Comparison of ENCODE assay signal across 1 cellular context in genomic region chr9:37415011-37415719, GRCh38.
A peak's percentile ranks its signal among the peaks of the same experiment; 100 is the strongest.
TF ChIP-seq lines count a peak whose summit lies in the region.

No MANE protein-coding gene starts in this region.

TF ChIP-seq in H1, 55 proteins besides CTCF, POLR2A, EP300 and RAD21 (continued from another document):
- TF ChIP-seq, protein P1, sequence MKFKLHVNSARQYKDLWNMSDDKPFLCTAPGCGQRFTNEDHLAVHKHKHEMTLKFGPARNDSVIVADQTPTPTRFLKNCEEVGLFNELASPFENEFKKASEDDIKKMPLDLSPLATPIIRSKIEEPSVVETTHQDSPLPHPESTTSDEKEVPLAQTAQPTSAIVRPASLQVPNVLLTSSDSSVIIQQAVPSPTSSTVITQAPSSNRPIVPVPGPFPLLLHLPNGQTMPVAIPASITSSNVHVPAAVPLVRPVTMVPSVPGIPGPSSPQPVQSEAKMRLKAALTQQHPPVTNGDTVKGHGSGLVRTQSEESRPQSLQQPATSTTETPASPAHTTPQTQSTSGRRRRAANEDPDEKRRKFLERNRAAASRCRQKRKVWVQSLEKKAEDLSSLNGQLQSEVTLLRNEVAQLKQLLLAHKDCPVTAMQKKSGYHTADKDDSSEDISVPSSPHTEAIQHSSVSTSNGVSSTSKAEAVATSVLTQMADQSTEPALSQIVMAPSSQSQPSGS (IDR thresholded peaks at IDR 0.05; ENCODE audit: low read length), result peak; percentile 55; the same call in 1 of the 2 replicates
- TF ChIP-seq HDAC2 (IDR thresholded peaks at IDR 0.05; ENCODE audit: borderline replicate concordance in 1 of 2, low read depth in 2 of 2, low read length in 2 of 2) (0 out of 4 replicates have a peak, but pooled peaks have one; percentile 1 to 64), CBX8 (IDR thresholded peaks at IDR 0.05; ENCODE audit: borderline replicate concordance, low read depth, low read length) (no peak), HDAC6 (IDR thresholded peaks at IDR 0.05; ENCODE audit: low read depth, low read length) (no peak), ASH2L (IDR thresholded peaks at IDR 0.05; ENCODE audit: low read length) (peak; percentile 86), CHD1 (IDR thresholded peaks at IDR 0.05; ENCODE audit: low read depth, low read length) (no peak), JUN (IDR thresholded peaks at IDR 0.05; ENCODE audit: low read depth, low read length) (no peak), FOSL1 (IDR thresholded peaks at IDR 0.05; ENCODE audit: insufficient read depth, low read depth, low read length) (no peak), GABPA (IDR thresholded peaks at IDR 0.05; ENCODE audit: borderline replicate concordance, insufficient read depth, low read length) (no peak), TCF12 (IDR thresholded peaks at IDR 0.05; ENCODE audit: low read depth, low read length) (no peak), TAF1 (IDR thresholded peaks at IDR 0.05; ENCODE audit: low read depth, low read length) (peak; percentile 46), GTF2F1 (IDR thresholded peaks at IDR 0.05; ENCODE audit: borderline replicate concordance, low read depth, low read length) (no peak), SP1 (IDR thresholded peaks at IDR 0.05; ENCODE audit: low read depth, low read length) (0 out of 2 replicates have a peak, but pooled peaks have one; percentile 33), RNF2 (IDR thresholded peaks at IDR 0.05; ENCODE audit: borderline replicate concordance, low read depth, low read length, missing control alignments, poor library complexity, severe bottlenecking) (no peak), SIRT6 (IDR thresholded peaks at IDR 0.05; ENCODE audit: low read length) (no peak), EZH2 (IDR thresholded peaks at IDR 0.05; ENCODE audit: low read depth, low read length, severe bottlenecking) (no peak), MAFK (IDR thresholded peaks at IDR 0.05; ENCODE audit: low read depth, low read length) (no peak), EGR1 (IDR thresholded peaks at IDR 0.05; ENCODE audit: borderline replicate concordance, low read depth, low read length) (no peak), BACH1 (IDR thresholded peaks at IDR 0.05; ENCODE audit: low read length) (no peak), ATF3 (IDR thresholded peaks at IDR 0.05; ENCODE audit: insufficient read depth, low read depth, low read length) (no peak), PHF8 (conservative IDR thresholded peaks at IDR 0.05; ENCODE audit: low read depth, low read length) (no peak), POU5F1 (IDR thresholded peaks at IDR 0.05; ENCODE audit: low read depth, low read length) (no peak), TAF7 (optimal IDR thresholded peaks at IDR 0.05; ENCODE audit: borderline replicate concordance, low read depth, low read length) (no peak), SIN3A (conservative IDR thresholded peaks at IDR 0.05 in 1 of 2, IDR thresholded peaks at IDR 0.05 in 1 of 2; ENCODE audit: low read depth in 1 of 2, low read length in 2 of 2) (0 out of 4 replicates have a peak, but pooled peaks of 1 of the 2 experiments have one; percentile 44), SRF (IDR thresholded peaks at IDR 0.05; ENCODE audit: low read depth, low read length) (no peak)
- TF ChIP-seq, protein P2, sequence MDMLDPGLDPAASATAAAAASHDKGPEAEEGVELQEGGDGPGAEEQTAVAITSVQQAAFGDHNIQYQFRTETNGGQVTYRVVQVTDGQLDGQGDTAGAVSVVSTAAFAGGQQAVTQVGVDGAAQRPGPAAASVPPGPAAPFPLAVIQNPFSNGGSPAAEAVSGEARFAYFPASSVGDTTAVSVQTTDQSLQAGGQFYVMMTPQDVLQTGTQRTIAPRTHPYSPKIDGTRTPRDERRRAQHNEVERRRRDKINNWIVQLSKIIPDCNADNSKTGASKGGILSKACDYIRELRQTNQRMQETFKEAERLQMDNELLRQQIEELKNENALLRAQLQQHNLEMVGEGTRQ (IDR thresholded peaks at IDR 0.05; ENCODE audit: low read length), result no peak
- TF ChIP-seq, protein P3, sequence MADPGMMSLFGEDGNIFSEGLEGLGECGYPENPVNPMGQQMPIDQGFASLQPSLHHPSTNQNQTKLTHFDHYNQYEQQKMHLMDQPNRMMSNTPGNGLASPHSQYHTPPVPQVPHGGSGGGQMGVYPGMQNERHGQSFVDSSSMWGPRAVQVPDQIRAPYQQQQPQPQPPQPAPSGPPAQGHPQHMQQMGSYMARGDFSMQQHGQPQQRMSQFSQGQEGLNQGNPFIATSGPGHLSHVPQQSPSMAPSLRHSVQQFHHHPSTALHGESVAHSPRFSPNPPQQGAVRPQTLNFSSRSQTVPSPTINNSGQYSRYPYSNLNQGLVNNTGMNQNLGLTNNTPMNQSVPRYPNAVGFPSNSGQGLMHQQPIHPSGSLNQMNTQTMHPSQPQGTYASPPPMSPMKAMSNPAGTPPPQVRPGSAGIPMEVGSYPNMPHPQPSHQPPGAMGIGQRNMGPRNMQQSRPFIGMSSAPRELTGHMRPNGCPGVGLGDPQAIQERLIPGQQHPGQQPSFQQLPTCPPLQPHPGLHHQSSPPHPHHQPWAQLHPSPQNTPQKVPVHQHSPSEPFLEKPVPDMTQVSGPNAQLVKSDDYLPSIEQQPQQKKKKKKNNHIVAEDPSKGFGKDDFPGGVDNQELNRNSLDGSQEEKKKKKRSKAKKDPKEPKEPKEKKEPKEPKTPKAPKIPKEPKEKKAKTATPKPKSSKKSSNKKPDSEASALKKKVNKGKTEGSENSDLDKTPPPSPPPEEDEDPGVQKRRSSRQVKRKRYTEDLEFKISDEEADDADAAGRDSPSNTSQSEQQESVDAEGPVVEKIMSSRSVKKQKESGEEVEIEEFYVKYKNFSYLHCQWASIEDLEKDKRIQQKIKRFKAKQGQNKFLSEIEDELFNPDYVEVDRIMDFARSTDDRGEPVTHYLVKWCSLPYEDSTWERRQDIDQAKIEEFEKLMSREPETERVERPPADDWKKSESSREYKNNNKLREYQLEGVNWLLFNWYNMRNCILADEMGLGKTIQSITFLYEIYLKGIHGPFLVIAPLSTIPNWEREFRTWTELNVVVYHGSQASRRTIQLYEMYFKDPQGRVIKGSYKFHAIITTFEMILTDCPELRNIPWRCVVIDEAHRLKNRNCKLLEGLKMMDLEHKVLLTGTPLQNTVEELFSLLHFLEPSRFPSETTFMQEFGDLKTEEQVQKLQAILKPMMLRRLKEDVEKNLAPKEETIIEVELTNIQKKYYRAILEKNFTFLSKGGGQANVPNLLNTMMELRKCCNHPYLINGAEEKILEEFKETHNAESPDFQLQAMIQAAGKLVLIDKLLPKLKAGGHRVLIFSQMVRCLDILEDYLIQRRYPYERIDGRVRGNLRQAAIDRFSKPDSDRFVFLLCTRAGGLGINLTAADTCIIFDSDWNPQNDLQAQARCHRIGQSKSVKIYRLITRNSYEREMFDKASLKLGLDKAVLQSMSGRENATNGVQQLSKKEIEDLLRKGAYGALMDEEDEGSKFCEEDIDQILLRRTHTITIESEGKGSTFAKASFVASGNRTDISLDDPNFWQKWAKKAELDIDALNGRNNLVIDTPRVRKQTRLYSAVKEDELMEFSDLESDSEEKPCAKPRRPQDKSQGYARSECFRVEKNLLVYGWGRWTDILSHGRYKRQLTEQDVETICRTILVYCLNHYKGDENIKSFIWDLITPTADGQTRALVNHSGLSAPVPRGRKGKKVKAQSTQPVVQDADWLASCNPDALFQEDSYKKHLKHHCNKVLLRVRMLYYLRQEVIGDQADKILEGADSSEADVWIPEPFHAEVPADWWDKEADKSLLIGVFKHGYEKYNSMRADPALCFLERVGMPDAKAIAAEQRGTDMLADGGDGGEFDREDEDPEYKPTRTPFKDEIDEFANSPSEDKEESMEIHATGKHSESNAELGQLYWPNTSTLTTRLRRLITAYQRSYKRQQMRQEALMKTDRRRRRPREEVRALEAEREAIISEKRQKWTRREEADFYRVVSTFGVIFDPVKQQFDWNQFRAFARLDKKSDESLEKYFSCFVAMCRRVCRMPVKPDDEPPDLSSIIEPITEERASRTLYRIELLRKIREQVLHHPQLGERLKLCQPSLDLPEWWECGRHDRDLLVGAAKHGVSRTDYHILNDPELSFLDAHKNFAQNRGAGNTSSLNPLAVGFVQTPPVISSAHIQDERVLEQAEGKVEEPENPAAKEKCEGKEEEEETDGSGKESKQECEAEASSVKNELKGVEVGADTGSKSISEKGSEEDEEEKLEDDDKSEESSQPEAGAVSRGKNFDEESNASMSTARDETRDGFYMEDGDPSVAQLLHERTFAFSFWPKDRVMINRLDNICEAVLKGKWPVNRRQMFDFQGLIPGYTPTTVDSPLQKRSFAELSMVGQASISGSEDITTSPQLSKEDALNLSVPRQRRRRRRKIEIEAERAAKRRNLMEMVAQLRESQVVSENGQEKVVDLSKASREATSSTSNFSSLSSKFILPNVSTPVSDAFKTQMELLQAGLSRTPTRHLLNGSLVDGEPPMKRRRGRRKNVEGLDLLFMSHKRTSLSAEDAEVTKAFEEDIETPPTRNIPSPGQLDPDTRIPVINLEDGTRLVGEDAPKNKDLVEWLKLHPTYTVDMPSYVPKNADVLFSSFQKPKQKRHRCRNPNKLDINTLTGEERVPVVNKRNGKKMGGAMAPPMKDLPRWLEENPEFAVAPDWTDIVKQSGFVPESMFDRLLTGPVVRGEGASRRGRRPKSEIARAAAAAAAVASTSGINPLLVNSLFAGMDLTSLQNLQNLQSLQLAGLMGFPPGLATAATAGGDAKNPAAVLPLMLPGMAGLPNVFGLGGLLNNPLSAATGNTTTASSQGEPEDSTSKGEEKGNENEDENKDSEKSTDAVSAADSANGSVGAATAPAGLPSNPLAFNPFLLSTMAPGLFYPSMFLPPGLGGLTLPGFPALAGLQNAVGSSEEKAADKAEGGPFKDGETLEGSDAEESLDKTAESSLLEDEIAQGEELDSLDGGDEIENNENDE (IDR thresholded peaks at IDR 0.05; ENCODE audit: insufficient replicate concordance, low read length), result no peak
